In the genomic region with DNA sequence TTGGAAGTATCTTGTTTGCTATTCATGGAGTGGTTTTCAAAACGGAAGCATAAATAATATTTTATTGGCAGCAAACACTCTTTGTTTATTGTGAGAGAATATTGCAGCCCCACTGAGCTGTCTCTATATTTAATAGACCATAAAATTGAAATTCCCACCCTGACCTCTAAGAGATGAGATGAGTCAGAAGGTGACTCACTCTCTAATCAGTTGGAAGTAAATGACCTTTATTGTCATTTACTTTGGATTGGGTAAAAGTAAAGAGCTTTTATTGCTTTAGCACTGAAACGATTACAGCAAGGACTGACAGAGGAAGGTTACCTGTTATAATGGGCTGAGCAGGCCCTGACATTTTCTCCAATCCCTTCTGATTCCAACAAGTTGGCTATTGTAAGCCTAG, we compare ENCODE assay signal across 1 cellular context.
TF ChIP-seq lines count a peak whose summit lies in the region.

No MANE protein-coding gene starts in this region.

TF ChIP-seq in IMR-90, 13 proteins besides CTCF, POLR2A, EP300 and RAD21 (continued from another document):
- TF ChIP-seq, protein P1, sequence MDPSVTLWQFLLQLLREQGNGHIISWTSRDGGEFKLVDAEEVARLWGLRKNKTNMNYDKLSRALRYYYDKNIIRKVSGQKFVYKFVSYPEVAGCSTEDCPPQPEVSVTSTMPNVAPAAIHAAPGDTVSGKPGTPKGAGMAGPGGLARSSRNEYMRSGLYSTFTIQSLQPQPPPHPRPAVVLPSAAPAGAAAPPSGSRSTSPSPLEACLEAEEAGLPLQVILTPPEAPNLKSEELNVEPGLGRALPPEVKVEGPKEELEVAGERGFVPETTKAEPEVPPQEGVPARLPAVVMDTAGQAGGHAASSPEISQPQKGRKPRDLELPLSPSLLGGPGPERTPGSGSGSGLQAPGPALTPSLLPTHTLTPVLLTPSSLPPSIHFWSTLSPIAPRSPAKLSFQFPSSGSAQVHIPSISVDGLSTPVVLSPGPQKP (IDR thresholded peaks at IDR 0.05; ENCODE audit: borderline replicate concordance, low read depth, low read length), result no peak
- no peak for TF ChIP-seq NFE2L2 (IDR thresholded peaks at IDR 0.05; ENCODE audit: low read depth, low read length)
- no peak for TF ChIP-seq MAFK (IDR thresholded peaks at IDR 0.05; ENCODE audit: low read depth, low read length)
- TF ChIP-seq RCOR1 (IDR thresholded peaks at IDR 0.05; ENCODE audit: insufficient replicate concordance, low read length), result no peak
- no peak for TF ChIP-seq RFX5 (IDR thresholded peaks at IDR 0.05; ENCODE audit: low read depth, low read length)
- TF ChIP-seq FOS (IDR thresholded peaks at IDR 0.05; ENCODE audit: low read depth, low read length), result peak; percentile 52; the same call in 1 of the 2 replicates
